In the genomic region with DNA sequence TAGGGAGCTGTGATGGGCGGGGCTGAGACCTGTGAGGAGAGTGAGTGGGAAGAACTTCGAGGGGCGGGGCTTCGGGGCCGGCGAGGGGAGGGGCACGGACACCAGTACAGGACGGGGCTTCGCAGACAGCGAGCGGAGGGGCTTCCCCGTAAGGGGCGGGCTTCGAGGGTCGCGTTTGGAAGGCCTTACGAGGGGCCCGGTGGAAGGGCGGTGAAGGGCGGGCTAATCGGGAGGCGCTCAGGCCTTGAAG, we compare ENCODE assay signal across 8 cellular contexts. TPM values are rescaled to one million over a fixed set of nuclear protein-coding genes. Genes with fewer than 3 reads are reported as not detected.
DNase-seq lines count a peak whose midpoint lies in the region; ATAC-seq and TF ChIP-seq lines count a peak whose summit lies in the region.

No MANE protein-coding gene starts in this region.

- H3K27ac ChIP-seq in RWPE1 = peak overlapping the region; percentile 99

- peaks cover 2% of the 10 kb centered on the region for H3K9me3 ChIP-seq in neuron (ENCODE audit: low read length)

- POLR2A ChIA-PET in RWPE1 (lab: Yijun Ruan, JAX; ENCODE audit: low non-redundant PET) = interaction anchor here (0.5 to 1.4 kb wide), 5 partner anchors 11 to 291 kb away, joined by 3 to 13 read pairs (median 3); no protein-coding TSS in a partner anchor

- TF ChIP-seq CTCF in LNCaP clone FGC (IDR thresholded peaks at IDR 0.05; ENCODE audit: control insufficient read depth, extremely low read depth, insufficient read depth) (no peak), RWPE1 (conservative IDR thresholded peaks at IDR 0.05; ENCODE audit: low read depth) (no peak), fibroblast of the aortic adventitia (IDR thresholded peaks at IDR 0.05; ENCODE audit: insufficient read depth, low read length) (no peak)

- H3K4me1 ChIP-seq in neuron (ENCODE audit: insufficient read depth, low read length) = peaks cover 15% of the 10 kb centered on the region

- no peaks in the 10 kb centered on the region for H3K27me3 ChIP-seq in neuron (ENCODE audit: insufficient read depth, low read length)

- CTCF ChIA-PET in RWPE1 (lab: Yijun Ruan, JAX) = no interaction called here

- H2AFZ ChIP-seq in neuron (ENCODE audit: low read depth, low read length) = peak overlapping the region; percentile 29

- DNase-seq in COLO829 (ENCODE audit: low spot score) (peak; percentile 96), LNCaP clone FGC (ENCODE audit: low read depth) (peak; percentile 65), RWPE1 (ENCODE audit: low spot score) (peak; percentile 96), fibroblast of the aortic adventitia (ENCODE audit: low read depth) (peak; percentile 67), stromal cell of bone marrow (ENCODE audit: low read depth) (peak; percentile 57)
- peak; percentile 92 for DNase-seq in activated T-helper 9 cell treated with anti-CD3 and anti-CD28 coated beads, Interleukin-2, amount 50 U/mL, for 16 hours (ENCODE audit: low read depth)

- H3K36me3 ChIP-seq in neuron (ENCODE audit: insufficient read depth, low read length) = no peaks in the 10 kb centered on the region

- peak; percentile 35 for ATAC-seq in GM21717 (IDR thresholded peaks at IDR 0.05; ENCODE audit: unreplicated experiment)

- H3K4me3 ChIP-seq in LNCaP clone FGC (ENCODE audit: low read depth, low read length) = peak overlapping the region; percentile 57
- H3K4me3 ChIP-seq in fibroblast of the aortic adventitia (ENCODE audit: low read depth, low read length) = peak overlapping the region; percentile 54
- H3K4me3 ChIP-seq in neuron (ENCODE audit: low read length) = peak overlapping the region; percentile 43

RNA-seq across cellular contexts. Expression of a gene that starts 4.1 kb away (rescaled TPM):
- total RNA-seq in fibroblast of the aortic adventitia (ENCODE audit: low replicate concordance) = 93.3 and 369 TPM in 2 replicates

RNA-seq across cellular contexts. Expression of a gene that starts 42.4 kb away (rescaled TPM):
- 2.2 and 5.0 TPM in 2 replicates for total RNA-seq in fibroblast of the aortic adventitia (ENCODE audit: low replicate concordance)

RNA-seq across cellular contexts. Expression of a gene that starts 42.9 kb away (rescaled TPM):
- total RNA-seq in fibroblast of the aortic adventitia (ENCODE audit: low replicate concordance) = not detected in 2 replicates

RNA-seq across cellular contexts. Expression of a gene that starts 51.4 kb away (rescaled TPM):
- total RNA-seq in fibroblast of the aortic adventitia (ENCODE audit: low replicate concordance) = 0.08 and 0.54 TPM in 2 replicates

Comparison
In these comparisons a context has a peak if more than half of its experiments do, and no peak if none do; other contexts are left out.
1. Peak in every context shown above with its lines: DNase-seq, ATAC-seq, H3K4me3 ChIP-seq and H3K27ac ChIP-seq.